In the genomic region with DNA sequence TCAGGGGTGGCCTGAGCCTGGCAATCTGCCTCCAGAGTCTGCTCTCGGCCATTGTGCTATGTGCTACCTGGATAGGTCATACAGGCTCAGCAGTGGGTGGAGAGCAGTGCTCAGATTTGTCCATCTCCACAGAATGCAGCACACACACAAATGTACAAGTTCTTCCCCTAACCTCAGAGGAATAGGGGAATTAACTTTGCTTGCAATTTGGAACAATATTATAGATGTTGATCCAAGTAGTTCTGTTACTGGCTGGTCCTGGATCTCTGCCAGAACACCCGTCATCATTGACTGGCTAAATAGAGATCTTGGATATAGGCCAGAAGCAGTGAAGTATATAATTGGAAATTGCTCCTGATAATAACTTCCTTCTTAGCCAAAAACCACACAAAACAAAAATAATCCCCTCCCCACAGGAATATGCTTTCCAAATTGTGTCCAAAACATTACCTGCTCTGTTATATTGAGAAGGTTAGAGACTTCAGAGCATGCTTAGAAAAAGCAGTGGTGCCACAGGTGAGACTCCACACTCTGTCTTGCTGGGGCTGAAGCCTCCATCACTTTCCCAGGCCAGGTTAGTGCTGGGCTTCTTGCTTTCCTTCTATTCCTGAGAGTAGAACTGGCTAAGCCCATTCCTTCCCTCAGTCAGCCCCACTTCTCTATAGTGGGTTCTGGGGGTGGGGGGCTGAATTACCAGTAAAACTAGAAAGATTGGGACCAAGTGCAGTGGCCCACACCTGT, we compare ENCODE assay signal across 10 cellular contexts.
DNase-seq lines count a peak whose midpoint lies in the region; ATAC-seq, FAIRE-seq and TF ChIP-seq lines count a peak whose summit lies in the region.
"Had no signal": no experiment of that assay in that cellular context is flagged by ENCODE, and none has a peak within 500 bp of the region (broad histone marks: within the 10 kb centered on the region; RNA-seq: fewer than 3 reads in every experiment).

No MANE protein-coding gene starts in this region.

- FAIRE-seq in H54 (lab: Jason Lieb, UNC) = no peak

- TF ChIP-seq POLR2A in erythroblast (IDR thresholded peaks at IDR 0.05; ENCODE audit: low read length) (no peak), H54 (IDR thresholded peaks at IDR 0.05; ENCODE audit: low read depth, low read length) (no peak)

- no peak overlapping the region for H3K4me3 ChIP-seq in skeletal muscle cell (ENCODE audit: low read depth, low read length)

- ATAC-seq in GM21360 (IDR thresholded peaks at IDR 0.05; ENCODE audit: unreplicated experiment) (no peak), HG02642 (IDR thresholded peaks at IDR 0.05; ENCODE audit: poor library complexity, unreplicated experiment) (no peak)

- peak; percentile 12 for DNase-seq in LoVo (ENCODE audit: low spot score)
- peak; percentile 91 for DNase-seq in NCI-H69 (lab: John Stamatoyannopoulos, UW)
- DNase-seq in erythroblast (lab: John Stamatoyannopoulos, UW) = peak; percentile 44 to 78
- DNase-seq in skeletal muscle cell (ENCODE audit: low read depth) = peak; percentile 39
- DNase-seq in SIG-M5 (lab: John Stamatoyannopoulos, UW) = no peak
- no peak for DNase-seq in H54 (ENCODE audit: insufficient read length, low spot score)
- DNase-seq: activated naive CD8-positive, alpha-beta T cell treated with anti-CD3 and anti-CD28 coated beads for 36 hours; KG1 had no signal

Comparison
In these comparisons a context has a peak if more than half of its experiments do, and no peak if none do; other contexts are left out.
1. DNase-seq: peak in LoVo (single experiment), NCI-H69 (single experiment), erythroblast (2 of 2) and skeletal muscle cell (single experiment); none in SIG-M5 (single experiment) and H54 (single experiment).